1 cellular context compared by ENCODE assay signal in genomic region chr13:25848822-25849740, GRCh38.
TF ChIP-seq lines count a peak whose summit lies in the region.

No MANE protein-coding gene starts in this region.

TF ChIP-seq in WTC11, 78 proteins besides CTCF, POLR2A, EP300 and RAD21 (continued from another document):
- TF ChIP-seq USF1 (CRISPR knock-in tag; IDR thresholded peaks at IDR 0.05) (no peak), MYBL2 (CRISPR knock-in tag; IDR thresholded peaks at IDR 0.05) (no peak), ATF6 (CRISPR knock-in tag; IDR thresholded peaks at IDR 0.05) (no peak), ZNF219 (CRISPR knock-in tag; IDR thresholded peaks at IDR 0.05; ENCODE audit: borderline replicate concordance) (no peak), ZNF121 (CRISPR knock-in tag; IDR thresholded peaks at IDR 0.05) (no peak), ARID4B (CRISPR knock-in tag; IDR thresholded peaks at IDR 0.05; ENCODE audit: borderline replicate concordance) (no peak), GTF2I (CRISPR knock-in tag; conservative IDR thresholded peaks at IDR 0.05) (no peak), ZBTB21 (CRISPR knock-in tag; IDR thresholded peaks at IDR 0.05; ENCODE audit: borderline replicate concordance) (no peak), USF2 (CRISPR knock-in tag; IDR thresholded peaks at IDR 0.05) (no peak), NR3C1 (CRISPR knock-in tag; conservative IDR thresholded peaks at IDR 0.05; ENCODE audit: low read depth) (no peak), NR2C2 (CRISPR knock-in tag; IDR thresholded peaks at IDR 0.05) (no peak)
